24 cellular contexts compared by ENCODE assay signal in genomic region chr11:2621919-2622318, GRCh38.
DNase-seq lines count a peak whose midpoint lies in the region; ATAC-seq and TF ChIP-seq lines count a peak whose summit lies in the region.
"Had no signal": no experiment of that assay in that cellular context is flagged by ENCODE, and none has a peak within 500 bp of the region (broad histone marks: within the 10 kb centered on the region; RNA-seq: fewer than 3 reads in every experiment).

No MANE protein-coding gene starts in this region.

- H3K9me3 Mint-ChIP-seq in activated T-cell treated with anti-CD3 and anti-CD28 coated beads, Interleukin-2, amount 50 U/mL, for 72 hours: no peaks in the 10 kb centered on the region
- no peaks in the 10 kb centered on the region for H3K9me3 Mint-ChIP-seq in stimulated activated memory B cell treated with anti-CD40 and anti-IgM and Interleukin-4, amounts not matched to agents 10 μg/mL and 1 μg/mL and 100 μg/mL, for 72 hours
- H3K9me3 Mint-ChIP-seq: activated T-cell treated with anti-CD3 and anti-CD28 coated beads, Interleukin-2, amount 50 U/mL, for 4 hours had no signal

- H3K27ac Mint-ChIP-seq in activated T-cell treated with anti-CD3 and anti-CD28 coated beads, Interleukin-2, amount 50 U/mL, for 72 hours: peak overlapping the region; percentile 54
- peak overlapping the region; percentile 53 for H3K27ac Mint-ChIP-seq in stimulated activated memory B cell treated with anti-CD40 and anti-IgM and Interleukin-4, amounts not matched to agents 10 μg/mL and 1 μg/mL and 100 μg/mL, for 72 hours
- H3K27ac Mint-ChIP-seq: IgD-negative memory B cell, mesothelial cell of epicardium had no signal

- H3K27ac ChIP-seq in tibial nerve (no peak overlapping the region), gastroesophageal sphincter (no peak overlapping the region)

- no peaks in the 10 kb centered on the region for H3K27me3 Mint-ChIP-seq in activated T-cell treated with anti-CD3 and anti-CD28 coated beads, Interleukin-2, amount 50 U/mL, for 72 hours (ENCODE audit: low read depth)
- no peaks in the 10 kb centered on the region for H3K27me3 Mint-ChIP-seq in stimulated activated memory B cell treated with anti-CD40 and anti-IgM and Interleukin-4, amounts not matched to agents 10 μg/mL and 1 μg/mL and 100 μg/mL, for 72 hours
- H3K27me3 Mint-ChIP-seq: IgD-negative memory B cell; naive thymus-derived CD4-positive, alpha-beta T cell had no signal

- peak overlapping the region in 1 of 2 donors; percentile 29 for H3K4me3 Mint-ChIP-seq in activated T-cell treated with anti-CD3 and anti-CD28 coated beads, Interleukin-2, amount 50 U/mL, for 72 hours
- no peak overlapping the region for H3K4me3 Mint-ChIP-seq in stimulated activated memory B cell treated with anti-CD40 and anti-IgM and Interleukin-4, amounts not matched to agents 10 μg/mL and 1 μg/mL and 100 μg/mL, for 72 hours
- H3K4me3 Mint-ChIP-seq: activated T-cell treated with anti-CD3 and anti-CD28 coated beads, Interleukin-2, amount 50 U/mL, for 4 hours; IgD-negative memory B cell; mesothelial cell of epicardium had no signal

- no peak for TF ChIP-seq CTCF in GM20000 (IDR thresholded peaks at IDR 0.05; ENCODE audit: extremely low read depth, missing control alignments)
- no peak for TF ChIP-seq CTCF in tibial nerve (IDR thresholded peaks at IDR 0.05)
- no peak for TF ChIP-seq CTCF in gastroesophageal sphincter (IDR thresholded peaks at IDR 0.05)

- no peaks in the 10 kb centered on the region for H3K27me3 ChIP-seq in tibial nerve
- no peaks in the 10 kb centered on the region for H3K27me3 ChIP-seq in gastroesophageal sphincter
- H3K27me3 ChIP-seq: BE2C had no signal

- WGBS in tibial nerve, 2 donors: 25 to 31% methylated on average over 3 of the region's 3 CpGs
- 24 to 30% methylated on average over 3 of the region's 3 CpGs for WGBS in gastroesophageal sphincter (ENCODE audit: low coverage in 1 of 2), 2 donors

- TF ChIP-seq POLR2A in tibial nerve (IDR thresholded peaks at IDR 0.05): no peak
- TF ChIP-seq POLR2A in gastroesophageal sphincter (IDR thresholded peaks at IDR 0.05): no peak

- H3K9me3 ChIP-seq in tibial nerve: peaks cover 0 to 27% (median 0%) of the 10 kb centered on the region in 4 donors
- H3K9me3 ChIP-seq in gastroesophageal sphincter: peaks cover 0 to 6% (median 0%) of the 10 kb centered on the region in 3 donors
- H3K9me3 ChIP-seq: BE2C had no signal

- TF ChIP-seq EP300 in tibial nerve (IDR thresholded peaks at IDR 0.05): no peak
- no peak for TF ChIP-seq EP300 in gastroesophageal sphincter (IDR thresholded peaks at IDR 0.05)

- H3K36me3 ChIP-seq in tibial nerve (no peaks in the 10 kb centered on the region), gastroesophageal sphincter (no peaks in the 10 kb centered on the region)
- H3K36me3 ChIP-seq: BE2C had no signal

- no peak for DNase-seq in activated T-cell treated with anti-CD3 and anti-CD28 coated beads, Interleukin-2, amount 50 U/mL, for 72 hours
- no peak for DNase-seq in activated T-cell treated with anti-CD3 and anti-CD28 coated beads, Interleukin-2, amount 50 U/mL, for 1 hour
- DNase-seq in GM20000 (ENCODE audit: low spot score): peak; percentile 6
- DNase-seq in tibial nerve (ENCODE audit: low spot score in 2 of 2): no peak
- no peak for DNase-seq in NCI-H1092 treated with DMSO at 0.1 percent for 48 hours (lab: John Stamatoyannopoulos, UW)
- DNase-seq: activated naive CD4-positive, alpha-beta T cell; activated T-cell treated with anti-CD3 and anti-CD28 coated beads, Interleukin-2, amount 50 U/mL, for 4 hours; BE2C; cortex of kidney; left ventricle myocardium superior; naive thymus-derived CD4-positive, alpha-beta T cell; NCI-H1417; NCI-H2107; NCI-H446; NCI-H82; nucleus accumbens; stimulated activated CD8-positive, alpha-beta memory T cell treated with anti-CD3 and anti-CD28 coated beads, Interleukin-4, amount 100 ng/mL, for 48 hours; T-helper 9 cell had no signal

- no peaks in the 10 kb centered on the region for H3K4me1 Mint-ChIP-seq in activated T-cell treated with anti-CD3 and anti-CD28 coated beads, Interleukin-2, amount 50 U/mL, for 72 hours (ENCODE audit: low read depth)
- peaks cover 14% of the 10 kb centered on the region for H3K4me1 Mint-ChIP-seq in stimulated activated memory B cell treated with anti-CD40 and anti-IgM and Interleukin-4, amounts not matched to agents 10 μg/mL and 1 μg/mL and 100 μg/mL, for 72 hours
- H3K4me1 Mint-ChIP-seq: mesothelial cell of epicardium had no signal

- H3K36me3 Mint-ChIP-seq in activated T-cell treated with anti-CD3 and anti-CD28 coated beads, Interleukin-2, amount 50 U/mL, for 72 hours (ENCODE audit: insufficient read depth in 2 of 2): peaks cover 0 to 2% of the 10 kb centered on the region in 2 donors
- peaks cover 80% of the 10 kb centered on the region for H3K36me3 Mint-ChIP-seq in stimulated activated memory B cell treated with anti-CD40 and anti-IgM and Interleukin-4, amounts not matched to agents 10 μg/mL and 1 μg/mL and 100 μg/mL, for 72 hours

- H3K4me1 ChIP-seq in tibial nerve: no peaks in the 10 kb centered on the region
- H3K4me1 ChIP-seq in gastroesophageal sphincter: no peaks in the 10 kb centered on the region
- H3K4me1 ChIP-seq: BE2C had no signal

- H3K4me3 ChIP-seq in tibial nerve (no peak overlapping the region), gastroesophageal sphincter (no peak overlapping the region)

- ATAC-seq in activated T-cell treated with anti-CD3 and anti-CD28 coated beads, Interleukin-2, amount 50 U/mL, for 72 hours (replicated peaks in 1 of 2): no peak
- ATAC-seq in HG03097 (IDR thresholded peaks at IDR 0.05; ENCODE audit: low FRiP score, unreplicated experiment): peak; percentile 50
- ATAC-seq in stimulated activated memory B cell treated with anti-CD40 and anti-IgM and Interleukin-4, amounts not matched to agents 10 μg/mL and 1 μg/mL and 100 μg/mL, for 72 hours: no peak
- ATAC-seq in gastroesophageal sphincter: no peak
- ATAC-seq: activated T-cell treated with anti-CD3 and anti-CD28 coated beads, Interleukin-2, amount 50 U/mL, for 4 hours; left ventricle myocardium superior; naive thymus-derived CD4-positive, alpha-beta T cell; Right ventricle myocardium inferior had no signal
